6 cellular contexts compared by ENCODE assay signal in genomic region chr19:48715276-48715675, GRCh38. TPM values are rescaled to one million over a fixed set of nuclear protein-coding genes. Genes with fewer than 3 reads are reported as not detected.
DNase-seq lines count a peak whose midpoint lies in the region; ATAC-seq, FAIRE-seq and TF ChIP-seq lines count a peak whose summit lies in the region.

No MANE protein-coding gene starts in this region.

- DNase-seq in NCI-H526 treated with DMSO at 0.1 percent for 48 hours (lab: John Stamatoyannopoulos, UW) = peak; percentile 37
- DNase-seq in dorsolateral prefrontal cortex = no peak
- DNase-seq in small intestine = peak; percentile 31
- no peak for DNase-seq in SW480 (ENCODE audit: low spot score)

- no peaks in the 10 kb centered on the region for H3K9me3 ChIP-seq in small intestine (ENCODE audit: control insufficient read depth, low read depth)

- no peak for TF ChIP-seq CTCF in dorsolateral prefrontal cortex (IDR thresholded peaks at IDR 0.05 in 54 of 56, conservative IDR thresholded peaks at IDR 0.05 in 2 of 56; ENCODE audit: low read depth in 1 of 56, partially characterized antibody in 56 of 56)

- peak overlapping the region in 56 of 59 donors; percentile 7 to 95 (median 90) for H3K27ac ChIP-seq in dorsolateral prefrontal cortex
- H3K27ac ChIP-seq in small intestine (ENCODE audit: low read depth in 1 of 2, low read length in 1 of 2) = peak overlapping the region; percentile 81 to 86

- intact Hi-C loops in dorsolateral prefrontal cortex (cut with DNase I) = loop anchor here (2.0 to 5.0 kb wide), 2 partner anchors 33 to 70 kb away; no protein-coding TSS in a partner anchor

- H3K27me3 ChIP-seq in dorsolateral prefrontal cortex (no peaks in the 10 kb centered on the region), small intestine (ENCODE audit: control insufficient read depth in 2 of 2, insufficient read depth in 2 of 2, low read length in 2 of 2) (no peaks in the 10 kb centered on the region)

- H3K36me3 ChIP-seq in small intestine (ENCODE audit: control insufficient read depth in 2 of 2, insufficient read depth in 2 of 2, low read length in 2 of 2) = no peaks in the 10 kb centered on the region

- peaks cover 0 to 16% of the 10 kb centered on the region in 2 donors for H3K4me1 ChIP-seq in small intestine (ENCODE audit: control insufficient read depth in 2 of 2, insufficient read depth in 1 of 2, low read depth in 1 of 2, low read length in 1 of 2)

- peak overlapping the region in 52 of 59 donors; percentile 16 to 100 (median 80) for H3K4me3 ChIP-seq in dorsolateral prefrontal cortex
- H3K4me3 ChIP-seq in small intestine (ENCODE audit: low read depth in 1 of 2, low read length in 2 of 2) = peak overlapping the region in 1 of 2 donors; percentile 72

- WGBS in small intestine, 3 donors = 24 to 53% (median 32%) methylated on average over 13 of the region's 13 CpGs

- FAIRE-seq in small intestine (lab: Jason Lieb, UNC) = no peak

- ATAC-seq in HG02763 (IDR thresholded peaks at IDR 0.05; ENCODE audit: unreplicated experiment) (no peak), HG03139 (IDR thresholded peaks at IDR 0.05; ENCODE audit: unreplicated experiment) (no peak)

RNA-seq across cellular contexts. Expression of gene MAMSTR, which starts 4.2 kb away (rescaled TPM):
- total RNA-seq in dorsolateral prefrontal cortex = 10 to 100 TPM in 3 of 120 experiments, 1 to 10 TPM in 117; 3.4 to 11.4 (median 6.3) TPM
- polyA plus RNA-seq in small intestine = 1 to 10 TPM in 1 of 3 donors, under 1 TPM in 1, not detected in 1; 0.89 to 1.1 TPM

RNA-seq across cellular contexts. Expression of gene FUT2, which starts 19.5 kb away (rescaled TPM):
- 1 to 10 TPM in 27 of 120 experiments, under 1 TPM in 49, not detected in 44; 0.14 to 6.4 (median 0.68) TPM for total RNA-seq in dorsolateral prefrontal cortex
- polyA plus RNA-seq in small intestine = 100 to 1,000 TPM in 2 of 3 donors, 10 to 100 TPM in 1; 64.8 to 201 (median 127) TPM

RNA-seq across cellular contexts. Expression of gene RASIP1, which starts 25.1 kb away (rescaled TPM):
- 10 to 100 TPM in 40 of 120 experiments, 1 to 10 TPM in 80; 5.6 to 16.1 (median 8.9) TPM for total RNA-seq in dorsolateral prefrontal cortex
- polyA plus RNA-seq in small intestine = 10 to 100 TPM in 1 of 3 donors, 1 to 10 TPM in 2; 1.3 to 13.5 (median 3.8) TPM

RNA-seq across cellular contexts. Expression of gene IZUMO1, which starts 31.4 kb away (rescaled TPM):
- total RNA-seq in dorsolateral prefrontal cortex = 1 to 10 TPM in 75 of 120 experiments, under 1 TPM in 40, not detected in 5; 0.31 to 9.5 (median 1.3) TPM
- under 1 TPM in 1 of 3 donors, not detected in 2; 0.45 TPM for polyA plus RNA-seq in small intestine

RNA-seq across cellular contexts. Expression of gene FUT1, which starts 37.2 kb away (rescaled TPM):
- total RNA-seq in dorsolateral prefrontal cortex = 10 to 100 TPM in 1 of 120 experiments, 1 to 10 TPM in 119; 1.8 to 11.1 (median 5.1) TPM
- 1 to 10 TPM in 1 of 3 donors, under 1 TPM in 2; 0.22 to 7.8 (median 0.81) TPM for polyA plus RNA-seq in small intestine

Comparison
In these comparisons a context has a peak if more than half of its experiments do, and no peak if none do; other contexts are left out.
1. DNase-seq: peak in NCI-H526 treated with DMSO at 0.1 percent for 48 hours (single experiment) and small intestine (single experiment); none in dorsolateral prefrontal cortex (0 of 10) and SW480 (single experiment).